11 cellular contexts compared by ENCODE assay signal in genomic region chr10:89241491-89242339, GRCh38. TPM values are rescaled to one million over a fixed set of nuclear protein-coding genes. Genes with fewer than 3 reads are reported as not detected.
DNase-seq lines count a peak whose midpoint lies in the region; ATAC-seq and TF ChIP-seq lines count a peak whose summit lies in the region.
"Had no signal": no experiment of that assay in that cellular context is flagged by ENCODE, and none has a peak within 500 bp of the region (broad histone marks: within the 10 kb centered on the region; RNA-seq: fewer than 3 reads in every experiment).

No MANE protein-coding gene starts in this region.

- ATAC-seq in heart left ventricle = peak in 3 of 4 donors; percentile 49 to 62 (median 51)

- H3K9me3 ChIP-seq in Peyer's patch (no peaks in the 10 kb centered on the region), heart left ventricle (no peaks in the 10 kb centered on the region)

- H3K27me3 ChIP-seq in Peyer's patch (no peaks in the 10 kb centered on the region), heart left ventricle (no peaks in the 10 kb centered on the region)

- 77 to 84% (median 81%) methylated on average over 3 of the region's 3 CpGs for WGBS in heart left ventricle, 4 donors

- H3K4me1 ChIP-seq in Peyer's patch (peaks cover 0 to 9% (median 2%) of the 10 kb centered on the region in 4 donors), heart left ventricle (peaks cover 0 to 70% (median 7%) of the 10 kb centered on the region in 12 donors)

- intact Hi-C loops in heart left ventricle (cut with DNase I) = no loop called here

- peaks cover 0 to 28% (median 0%) of the 10 kb centered on the region in 3 donors for H3K36me3 ChIP-seq in Peyer's patch
- peaks cover 0 to 41% (median 9%) of the 10 kb centered on the region in 9 donors for H3K36me3 ChIP-seq in heart left ventricle

- no peak for TF ChIP-seq CTCF in Peyer's patch (IDR thresholded peaks at IDR 0.05)
- no peak for TF ChIP-seq CTCF in heart left ventricle (IDR thresholded peaks at IDR 0.05)

- H3K27ac ChIP-seq in Peyer's patch (peak overlapping the region in 3 of 4 donors; percentile 5 to 45 (median 37)), heart left ventricle (peak overlapping the region in 4 of 12 donors; percentile 2 to 74 (median 24)), substantia nigra (ENCODE audit: low read depth, low read length, poor library complexity, severe bottlenecking) (peak overlapping the region; percentile 61)

- DNase-seq in HCEC 1CT (peak; percentile 36), Peyer's patch (no peak), heart left ventricle (no peak), substantia nigra (lab: John Stamatoyannopoulos, UW) (no peak), A172 (ENCODE audit: low spot score) (no peak), NCI-H345 (lab: John Stamatoyannopoulos, UW) (no peak), NCI-H82 (lab: John Stamatoyannopoulos, UW) (no peak)
- DNase-seq: activated gamma-delta T cell treated with Interleukin-2 at 50 U/mL for 16 hours, GF-D8, T-helper 9 cell had no signal

- H3K4me3 ChIP-seq in Peyer's patch = no peak overlapping the region
- no peak overlapping the region for H3K4me3 ChIP-seq in heart left ventricle

- no peak for TF ChIP-seq POLR2A in Peyer's patch (IDR thresholded peaks at IDR 0.05)
- TF ChIP-seq POLR2A in heart left ventricle (IDR thresholded peaks at IDR 0.05) = no peak

RNA-seq across cellular contexts. Expression of gene LIPA, which starts 9.9 kb away (rescaled TPM):
- total RNA-seq in Peyer's patch (100 to 1,000 TPM in 2 of 4 donors, 10 to 100 TPM in 2; 30.5 to 349 (median 116) TPM), heart left ventricle (100 to 1,000 TPM in 1 of 9 donors, 10 to 100 TPM in 8; 13.6 to 127 (median 18.8) TPM)
- polyA plus RNA-seq in heart left ventricle = 10 to 100 TPM in 1 of 2 donors, 1 to 10 TPM in 1; 4.8 to 22.1 TPM
- 92.1 and 113 TPM in 2 replicates for total RNA-seq in A172 (2014; rRNA removed; shearing (Covaris generic))

RNA-seq across cellular contexts. Expression of gene CH25H, which starts 34.6 kb away (rescaled TPM):
- total RNA-seq in Peyer's patch (1 to 10 TPM in 2 of 4 donors, under 1 TPM in 1, not detected in 1; 0.70 to 9.9 (median 3.1) TPM), heart left ventricle (1 to 10 TPM in 3 of 9 donors, under 1 TPM in 6; 0.28 to 3.5 (median 0.42) TPM)
- polyA plus RNA-seq in heart left ventricle = under 1 TPM; 0.24 to 0.27 TPM
- 0.09 TPM in 1 of 2 replicates, not detected in the other for total RNA-seq in A172 (2014; rRNA removed; shearing (Covaris generic))
- total RNA-seq: neural crest cell had no signal
